17 cellular contexts compared by ENCODE assay signal in genomic region chr14:38578278-38578681, GRCh38.
DNase-seq lines count a peak whose midpoint lies in the region; ATAC-seq, FAIRE-seq and TF ChIP-seq lines count a peak whose summit lies in the region.
"Had no signal": no experiment of that assay in that cellular context is flagged by ENCODE, and none has a peak within 500 bp of the region (broad histone marks: within the 10 kb centered on the region; RNA-seq: fewer than 3 reads in every experiment).

No MANE protein-coding gene starts in this region.

- no peaks in the 10 kb centered on the region for H4K20me1 ChIP-seq in GM23338 (replicated peaks; ENCODE audit: insufficient read depth)

- H3K79me2 ChIP-seq in GM23338 (replicated peaks; ENCODE audit: insufficient read depth), result no peaks in the 10 kb centered on the region

- H3K36me3 Mint-ChIP-seq in GM23338 (ENCODE audit: low read depth), result no peaks in the 10 kb centered on the region; the same call in 2 of the 3 replicates
- H3K36me3 Mint-ChIP-seq: activated naive CD4-positive, alpha-beta T cell treated with anti-CD3 and anti-CD28 coated beads, Interleukin-2, amount 50 U/mL, for 72 hours had no signal

- peaks cover 15% of the 10 kb centered on the region for H3K4me1 Mint-ChIP-seq in GM23338

- TF ChIP-seq CTCF in AG09309 (IDR thresholded peaks at IDR 0.05; ENCODE audit: control insufficient read depth, insufficient read depth, low read depth, low read length, missing control alignments), result no peak
- TF ChIP-seq CTCF in GM23338 (conservative IDR thresholded peaks at IDR 0.05; ENCODE audit: low read depth in 2 of 2), result no peak
- no peak for TF ChIP-seq CTCF in heart left ventricle (IDR thresholded peaks at IDR 0.05)
- TF ChIP-seq CTCF in pancreas (IDR thresholded peaks at IDR 0.05), result no peak

- H3K27me3 ChIP-seq in GM23338 (ENCODE audit: insufficient read depth) (no peaks in the 10 kb centered on the region), heart left ventricle (no peaks in the 10 kb centered on the region), pancreas (no peaks in the 10 kb centered on the region)
- H3K27me3 ChIP-seq: ovary, sigmoid colon had no signal

- ATAC-seq in GM23338, result no peak
- no peak for ATAC-seq in heart left ventricle
- no peak for ATAC-seq in GM21825 (IDR thresholded peaks at IDR 0.05; ENCODE audit: unreplicated experiment)
- ATAC-seq in pancreas, result no peak
- ATAC-seq: activated CD8-positive, alpha-beta T cell treated with anti-CD3 and anti-CD28 coated beads, Interleukin-2, amount 10 ng/mL, durations not matched to agents 7 days and 5 days; activated naive CD4-positive, alpha-beta T cell treated with anti-CD3 and anti-CD28 coated beads, Interleukin-2, amount 50 U/mL, for 72 hours; activated T-cell treated with anti-CD3 and anti-CD28 coated beads, Interleukin-2, amount 50 U/mL, for 4 hours; Right ventricle myocardium inferior had no signal

- H3K4me1 ChIP-seq in GM23338 (ENCODE audit: insufficient read depth) (0 out of 2 replicates have a peak, but pooled peaks cover 3% of the 10 kb centered on the region), heart left ventricle (no peaks in the 10 kb centered on the region), pancreas (no peaks in the 10 kb centered on the region)
- H3K4me1 ChIP-seq: sigmoid colon had no signal

- H2AFZ ChIP-seq in GM23338, result no peak overlapping the region

- H3K9me3 Mint-ChIP-seq in GM23338, result no peaks in the 10 kb centered on the region

- no peaks in the 10 kb centered on the region for H3F3A ChIP-seq in GM23338 (replicated peaks; ENCODE audit: low read depth)

- no peaks in the 10 kb centered on the region; the same call in 1 of the 2 replicates for H3K9me2 ChIP-seq in GM23338 (ENCODE audit: insufficient read depth)

- DNase-seq in AG09309 (ENCODE audit: low read depth), result peak; percentile 87
- DNase-seq in GM23338 (ENCODE audit: low spot score), result no peak
- DNase-seq in amniotic epithelial cell (ENCODE audit: low read depth), result peak; percentile 61
- DNase-seq in iris pigment epithelial cell (ENCODE audit: low read depth), result peak; percentile 6
- no peak for DNase-seq in heart left ventricle
- no peak for DNase-seq in middle frontal gyrus (ENCODE audit: extremely low spot score, low spot score)
- no peak for DNase-seq in pancreas
- DNase-seq: activated CD8-positive, alpha-beta T cell treated with anti-CD3 and anti-CD28 coated beads, Interleukin-2, amount 10 ng/mL, durations not matched to agents 7 days and 5 days; activated T-cell treated with anti-CD3 and anti-CD28 coated beads, Interleukin-2, amount 50 U/mL, for 4 hours; NCI-H1694 treated with DMSO at 0.1 percent for 48 hours; NCI-H510A; ovary; sigmoid colon had no signal

- H3K9me3 ChIP-seq in heart left ventricle (peaks cover 0 to 27% (median 0%) of the 10 kb centered on the region in 12 donors), pancreas (no peaks in the 10 kb centered on the region)
- H3K9me3 ChIP-seq: ovary, sigmoid colon had no signal

- H3K4me3 ChIP-seq in AG09309 (ENCODE audit: control insufficient read depth, low read depth, low read length), result no peak overlapping the region
- H3K4me3 ChIP-seq in GM23338, result no peak overlapping the region
- no peak overlapping the region for H3K4me3 ChIP-seq in heart left ventricle
- no peak overlapping the region for H3K4me3 ChIP-seq in pancreas
- H3K4me3 ChIP-seq: ovary, sigmoid colon had no signal

- no peaks in the 10 kb centered on the region for H3K27me3 Mint-ChIP-seq in GM23338 (ENCODE audit: insufficient read depth, low read depth, poor library complexity)
- H3K27me3 Mint-ChIP-seq: dendritic cell treated with granulocyte-macrophage colony-stimulating factor and Interleukin-4, amounts not matched to agents 40 ng/mL and 50 ng/mL, for 4 days had no signal

- H3K36me3 ChIP-seq in GM23338 (ENCODE audit: insufficient read depth), result no peaks in the 10 kb centered on the region
- H3K36me3 ChIP-seq in heart left ventricle, result no peaks in the 10 kb centered on the region
- H3K36me3 ChIP-seq in pancreas, result no peaks in the 10 kb centered on the region
- H3K36me3 ChIP-seq: ovary, sigmoid colon had no signal

- no peak overlapping the region for H3K4me2 ChIP-seq in GM23338

- no peak overlapping the region for H3K4me3 Mint-ChIP-seq in GM23338
- H3K4me3 Mint-ChIP-seq: activated CD8-positive, alpha-beta T cell treated with anti-CD3 and anti-CD28 coated beads, Interleukin-2, amount 10 ng/mL, durations not matched to agents 7 days and 5 days; activated T-cell treated with anti-CD3 and anti-CD28 coated beads, Interleukin-2, amount 50 U/mL, for 4 hours; dendritic cell treated with granulocyte-macrophage colony-stimulating factor and Interleukin-4, amounts not matched to agents 40 ng/mL and 50 ng/mL, for 4 days had no signal

- H3K27ac Mint-ChIP-seq in GM23338, result peak overlapping the region; percentile 57; the same call in 1 of the 2 replicates
- H3K27ac Mint-ChIP-seq: activated CD8-positive, alpha-beta T cell treated with anti-CD3 and anti-CD28 coated beads, Interleukin-2, amount 10 ng/mL, durations not matched to agents 7 days and 5 days; activated naive CD4-positive, alpha-beta T cell treated with anti-CD3 and anti-CD28 coated beads, Interleukin-2, amount 50 U/mL, for 72 hours; dendritic cell treated with granulocyte-macrophage colony-stimulating factor and Interleukin-4, amounts not matched to agents 40 ng/mL and 50 ng/mL, for 4 days had no signal

- WGBS in heart left ventricle, 4 donors, result 73 to 84% (median 79%) methylated on average over 4 of the region's 4 CpGs
- WGBS in pancreas, 2 donors, result 70 to 84% methylated on average over 4 of the region's 4 CpGs

- H3K27ac ChIP-seq in GM23338 (ENCODE audit: low read depth), result no peak overlapping the region
- no peak overlapping the region for H3K27ac ChIP-seq in heart left ventricle
- no peak overlapping the region for H3K27ac ChIP-seq in pancreas
- H3K27ac ChIP-seq: ovary, sigmoid colon had no signal

- intact Hi-C loops in heart left ventricle (cut with DNase I) (no loop called here), pancreas (cut with DNase I) (no loop called here)

- no peak for FAIRE-seq in pancreas (lab: Jason Lieb, UNC)

- no peak for TF ChIP-seq POLR2A in heart left ventricle (IDR thresholded peaks at IDR 0.05)

TF ChIP-seq in GM23338, 12 proteins besides CTCF, POLR2A, EP300 and RAD21:
- TF ChIP-seq ZNF462 (CRISPR knock-in tag; IDR thresholded peaks at IDR 0.05) (no peak), POLR2AphosphoS5 (IDR thresholded peaks at IDR 0.05; ENCODE audit: low read depth) (no peak), EZH2phosphoT487 (IDR thresholded peaks at IDR 0.05; ENCODE audit: unreplicated experiment) (no peak), ZNF114 (CRISPR knock-in tag; IDR thresholded peaks at IDR 0.05) (no peak)
TF ChIP-seq in GM23338: peak in this region for 0.

Comparison
In these comparisons a context has a peak if more than half of its experiments do, and no peak if none do; other contexts are left out.
1. DNase-seq: peak in AG09309 (single experiment), amniotic epithelial cell (single experiment) and iris pigment epithelial cell (single experiment); none in GM23338 (single experiment), heart left ventricle (0 of 5), middle frontal gyrus (single experiment) and pancreas (0 of 6).